ENCODE assay signal across 21 cellular contexts in genomic region chr7:138913783-138914182, GRCh38.
"Had no signal": no experiment of that assay in that cellular context is flagged by ENCODE, and none has a peak within 500 bp of the region (broad histone marks: within the 10 kb centered on the region; RNA-seq: fewer than 3 reads in every experiment).

No MANE protein-coding gene starts in this region.

- H3K36me3 Mint-ChIP-seq: IgD-negative memory B cell, T-cell had no signal

- H3K4me2 ChIP-seq: SK-N-SH had no signal

- DNase-seq: KBM-7, MV-4-11, NCI-H1048, NCI-H1105, NCI-H1417, NCI-H1436 treated with DMSO at 0.1 percent for 48 hours, NCI-H1694, NCI-H187 treated with DMSO at 0.1 percent for 48 hours, NCI-H2029 treated with DMSO at 0.1 percent for 48 hours, NCI-H2171 treated with DMSO at 0.1 percent for 48 hours, NCI-H524, NCI-H526 treated with DMSO at 0.1 percent for 48 hours, NCI-H774, SHP77, SK-N-SH, SW 1271, T-cell had no signal

- H3K9me3 Mint-ChIP-seq: IgD-negative memory B cell, T-cell had no signal

- H3K9ac ChIP-seq: SK-N-SH had no signal

- FAIRE-seq: HTR-8/SVneo had no signal

- ATAC-seq: T-cell had no signal

- H3K9me3 ChIP-seq: SK-N-SH had no signal

- H3K9me2 ChIP-seq: SK-N-SH had no signal

- H3K4me3 Mint-ChIP-seq: IgD-negative memory B cell, T-cell had no signal

- H3K27ac ChIP-seq: HL-60, RWPE1 had no signal

- H3K27ac Mint-ChIP-seq: IgD-negative memory B cell, T-cell had no signal

- H3K4me1 Mint-ChIP-seq: IgD-negative memory B cell had no signal
